ENCODE assay signal across 2 cellular contexts in the genomic region with DNA sequence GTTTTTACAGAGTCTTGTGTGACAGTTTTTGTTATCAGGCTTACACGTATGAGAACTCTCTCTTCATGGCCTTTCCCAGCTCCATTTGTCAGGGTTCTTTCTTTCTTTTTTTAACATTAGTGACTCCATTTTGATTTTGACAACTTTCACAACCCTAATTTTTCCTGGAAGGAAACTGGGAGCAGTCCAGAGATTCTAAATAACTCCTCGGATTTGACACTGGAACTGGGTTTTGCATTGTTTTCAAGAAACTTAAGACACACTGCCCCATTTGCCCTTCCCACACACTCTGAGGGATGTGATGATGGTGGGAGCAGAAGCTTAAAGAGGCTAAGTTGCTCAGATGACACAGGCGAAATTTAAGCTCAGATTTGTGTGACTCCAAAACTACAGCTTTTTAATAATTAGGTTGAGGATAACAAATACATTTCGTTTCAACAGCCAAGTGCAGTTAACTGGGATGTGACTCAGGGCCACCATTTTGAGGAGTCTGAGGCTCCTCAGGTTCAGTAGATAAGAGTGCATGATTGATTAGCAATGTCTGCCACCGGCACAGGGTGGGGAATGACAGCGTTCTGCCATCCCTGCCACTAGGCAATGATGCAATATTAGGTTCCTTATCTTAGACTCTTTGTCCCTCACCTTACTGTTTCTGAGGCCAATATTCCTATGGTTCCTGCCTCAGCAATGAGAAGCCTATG.
TF ChIP-seq lines count a peak whose summit lies in the region.

No MANE protein-coding gene starts in this region.

TF ChIP-seq in HEK293, 187 proteins besides CTCF, POLR2A, EP300 and RAD21 (continued from another document):
- no peak for TF ChIP-seq ZNF561 (tag by site-specific recombination; IDR thresholded peaks at IDR 0.05; ENCODE audit: borderline replicate concordance)
- TF ChIP-seq ZNF416 (tag by site-specific recombination; IDR thresholded peaks at IDR 0.05): no peak
- TF ChIP-seq ZNF600 (tag by site-specific recombination; IDR thresholded peaks at IDR 0.05): no peak
- TF ChIP-seq ZBTB17 (tag by site-specific recombination; IDR thresholded peaks at IDR 0.05): peak; percentile 83
- TF ChIP-seq SP3 (tag by site-specific recombination; IDR thresholded peaks at IDR 0.05): no peak
- no peak for TF ChIP-seq ZBTB21 (tag by site-specific recombination; IDR thresholded peaks at IDR 0.05)
- no peak for TF ChIP-seq ZNF398 (tag by site-specific recombination; IDR thresholded peaks at IDR 0.05)
- no peak for TF ChIP-seq MZF1 (tag by site-specific recombination; IDR thresholded peaks at IDR 0.05; ENCODE audit: borderline replicate concordance)
- TF ChIP-seq, protein P1, sequence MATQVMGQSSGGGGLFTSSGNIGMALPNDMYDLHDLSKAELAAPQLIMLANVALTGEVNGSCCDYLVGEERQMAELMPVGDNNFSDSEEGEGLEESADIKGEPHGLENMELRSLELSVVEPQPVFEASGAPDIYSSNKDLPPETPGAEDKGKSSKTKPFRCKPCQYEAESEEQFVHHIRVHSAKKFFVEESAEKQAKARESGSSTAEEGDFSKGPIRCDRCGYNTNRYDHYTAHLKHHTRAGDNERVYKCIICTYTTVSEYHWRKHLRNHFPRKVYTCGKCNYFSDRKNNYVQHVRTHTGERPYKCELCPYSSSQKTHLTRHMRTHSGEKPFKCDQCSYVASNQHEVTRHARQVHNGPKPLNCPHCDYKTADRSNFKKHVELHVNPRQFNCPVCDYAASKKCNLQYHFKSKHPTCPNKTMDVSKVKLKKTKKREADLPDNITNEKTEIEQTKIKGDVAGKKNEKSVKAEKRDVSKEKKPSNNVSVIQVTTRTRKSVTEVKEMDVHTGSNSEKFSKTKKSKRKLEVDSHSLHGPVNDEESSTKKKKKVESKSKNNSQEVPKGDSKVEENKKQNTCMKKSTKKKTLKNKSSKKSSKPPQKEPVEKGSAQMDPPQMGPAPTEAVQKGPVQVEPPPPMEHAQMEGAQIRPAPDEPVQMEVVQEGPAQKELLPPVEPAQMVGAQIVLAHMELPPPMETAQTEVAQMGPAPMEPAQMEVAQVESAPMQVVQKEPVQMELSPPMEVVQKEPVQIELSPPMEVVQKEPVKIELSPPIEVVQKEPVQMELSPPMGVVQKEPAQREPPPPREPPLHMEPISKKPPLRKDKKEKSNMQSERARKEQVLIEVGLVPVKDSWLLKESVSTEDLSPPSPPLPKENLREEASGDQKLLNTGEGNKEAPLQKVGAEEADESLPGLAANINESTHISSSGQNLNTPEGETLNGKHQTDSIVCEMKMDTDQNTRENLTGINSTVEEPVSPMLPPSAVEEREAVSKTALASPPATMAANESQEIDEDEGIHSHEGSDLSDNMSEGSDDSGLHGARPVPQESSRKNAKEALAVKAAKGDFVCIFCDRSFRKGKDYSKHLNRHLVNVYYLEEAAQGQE (tag by site-specific recombination; IDR thresholded peaks at IDR 0.05): no peak
- no peak for TF ChIP-seq ZBTB8A (tag by site-specific recombination; IDR thresholded peaks at IDR 0.05)
- no peak for TF ChIP-seq ZSCAN30 (tag by site-specific recombination; IDR thresholded peaks at IDR 0.05)
TF ChIP-seq in HEK293: peak in this region for 4.

TF ChIP-seq in WTC11, 78 proteins besides CTCF, POLR2A, EP300 and RAD21 (continued from another document):
- TF ChIP-seq, protein P2, sequence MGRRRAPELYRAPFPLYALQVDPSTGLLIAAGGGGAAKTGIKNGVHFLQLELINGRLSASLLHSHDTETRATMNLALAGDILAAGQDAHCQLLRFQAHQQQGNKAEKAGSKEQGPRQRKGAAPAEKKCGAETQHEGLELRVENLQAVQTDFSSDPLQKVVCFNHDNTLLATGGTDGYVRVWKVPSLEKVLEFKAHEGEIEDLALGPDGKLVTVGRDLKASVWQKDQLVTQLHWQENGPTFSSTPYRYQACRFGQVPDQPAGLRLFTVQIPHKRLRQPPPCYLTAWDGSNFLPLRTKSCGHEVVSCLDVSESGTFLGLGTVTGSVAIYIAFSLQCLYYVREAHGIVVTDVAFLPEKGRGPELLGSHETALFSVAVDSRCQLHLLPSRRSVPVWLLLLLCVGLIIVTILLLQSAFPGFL (CRISPR knock-in tag; IDR thresholded peaks at IDR 0.05; ENCODE audit: borderline replicate concordance): no peak
- TF ChIP-seq KAT7 (CRISPR knock-in tag; IDR thresholded peaks at IDR 0.05; ENCODE audit: borderline replicate concordance): no peak
- TF ChIP-seq, protein P3, sequence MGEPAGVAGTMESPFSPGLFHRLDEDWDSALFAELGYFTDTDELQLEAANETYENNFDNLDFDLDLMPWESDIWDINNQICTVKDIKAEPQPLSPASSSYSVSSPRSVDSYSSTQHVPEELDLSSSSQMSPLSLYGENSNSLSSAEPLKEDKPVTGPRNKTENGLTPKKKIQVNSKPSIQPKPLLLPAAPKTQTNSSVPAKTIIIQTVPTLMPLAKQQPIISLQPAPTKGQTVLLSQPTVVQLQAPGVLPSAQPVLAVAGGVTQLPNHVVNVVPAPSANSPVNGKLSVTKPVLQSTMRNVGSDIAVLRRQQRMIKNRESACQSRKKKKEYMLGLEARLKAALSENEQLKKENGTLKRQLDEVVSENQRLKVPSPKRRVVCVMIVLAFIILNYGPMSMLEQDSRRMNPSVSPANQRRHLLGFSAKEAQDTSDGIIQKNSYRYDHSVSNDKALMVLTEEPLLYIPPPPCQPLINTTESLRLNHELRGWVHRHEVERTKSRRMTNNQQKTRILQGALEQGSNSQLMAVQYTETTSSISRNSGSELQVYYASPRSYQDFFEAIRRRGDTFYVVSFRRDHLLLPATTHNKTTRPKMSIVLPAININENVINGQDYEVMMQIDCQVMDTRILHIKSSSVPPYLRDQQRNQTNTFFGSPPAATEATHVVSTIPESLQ (CRISPR knock-in tag; IDR thresholded peaks at IDR 0.05): no peak
- no peak for TF ChIP-seq SP1 (CRISPR knock-in tag; conservative IDR thresholded peaks at IDR 0.05)
- TF ChIP-seq ELF4 (CRISPR knock-in tag; IDR thresholded peaks at IDR 0.05; ENCODE audit: low read depth): no peak
- no peak for TF ChIP-seq HMGA2 (CRISPR knock-in tag; IDR thresholded peaks at IDR 0.05)
- TF ChIP-seq, protein P4, sequence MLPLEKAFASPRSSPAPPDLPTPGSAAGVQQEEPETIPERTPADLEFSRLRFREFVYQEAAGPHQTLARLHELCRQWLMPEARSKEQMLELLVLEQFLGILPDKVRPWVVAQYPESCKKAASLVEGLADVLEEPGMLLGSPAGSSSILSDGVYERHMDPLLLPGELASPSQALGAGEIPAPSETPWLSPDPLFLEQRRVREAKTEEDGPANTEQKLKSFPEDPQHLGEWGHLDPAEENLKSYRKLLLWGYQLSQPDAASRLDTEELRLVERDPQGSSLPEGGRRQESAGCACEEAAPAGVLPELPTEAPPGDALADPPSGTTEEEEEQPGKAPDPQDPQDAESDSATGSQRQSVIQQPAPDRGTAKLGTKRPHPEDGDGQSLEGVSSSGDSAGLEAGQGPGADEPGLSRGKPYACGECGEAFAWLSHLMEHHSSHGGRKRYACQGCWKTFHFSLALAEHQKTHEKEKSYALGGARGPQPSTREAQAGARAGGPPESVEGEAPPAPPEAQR (CRISPR knock-in tag; IDR thresholded peaks at IDR 0.05): no peak
- TF ChIP-seq, protein P5, sequence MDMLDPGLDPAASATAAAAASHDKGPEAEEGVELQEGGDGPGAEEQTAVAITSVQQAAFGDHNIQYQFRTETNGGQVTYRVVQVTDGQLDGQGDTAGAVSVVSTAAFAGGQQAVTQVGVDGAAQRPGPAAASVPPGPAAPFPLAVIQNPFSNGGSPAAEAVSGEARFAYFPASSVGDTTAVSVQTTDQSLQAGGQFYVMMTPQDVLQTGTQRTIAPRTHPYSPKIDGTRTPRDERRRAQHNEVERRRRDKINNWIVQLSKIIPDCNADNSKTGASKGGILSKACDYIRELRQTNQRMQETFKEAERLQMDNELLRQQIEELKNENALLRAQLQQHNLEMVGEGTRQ (CRISPR knock-in tag; IDR thresholded peaks at IDR 0.05): no peak
- no peak for TF ChIP-seq ESRRA (CRISPR knock-in tag; IDR thresholded peaks at IDR 0.05; ENCODE audit: borderline replicate concordance)
- no peak for TF ChIP-seq ZNF138 (CRISPR knock-in tag; conservative IDR thresholded peaks at IDR 0.05)
- no peak for TF ChIP-seq TCF7 (CRISPR knock-in tag; IDR thresholded peaks at IDR 0.05; ENCODE audit: low read depth)
- no peak for TF ChIP-seq FOXJ3 (CRISPR knock-in tag; IDR thresholded peaks at IDR 0.05; ENCODE audit: borderline replicate concordance)
- no peak for TF ChIP-seq GABPB1 (CRISPR knock-in tag; IDR thresholded peaks at IDR 0.05)
- TF ChIP-seq ZNF317 (CRISPR knock-in tag; IDR thresholded peaks at IDR 0.05; ENCODE audit: borderline replicate concordance, low read depth): no peak
- no peak for TF ChIP-seq ZNF232 (CRISPR knock-in tag; IDR thresholded peaks at IDR 0.05)
- TF ChIP-seq ZNF416 (CRISPR knock-in tag; IDR thresholded peaks at IDR 0.05): no peak
- TF ChIP-seq, protein P6, sequence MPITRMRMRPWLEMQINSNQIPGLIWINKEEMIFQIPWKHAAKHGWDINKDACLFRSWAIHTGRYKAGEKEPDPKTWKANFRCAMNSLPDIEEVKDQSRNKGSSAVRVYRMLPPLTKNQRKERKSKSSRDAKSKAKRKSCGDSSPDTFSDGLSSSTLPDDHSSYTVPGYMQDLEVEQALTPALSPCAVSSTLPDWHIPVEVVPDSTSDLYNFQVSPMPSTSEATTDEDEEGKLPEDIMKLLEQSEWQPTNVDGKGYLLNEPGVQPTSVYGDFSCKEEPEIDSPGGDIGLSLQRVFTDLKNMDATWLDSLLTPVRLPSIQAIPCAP (CRISPR knock-in tag; IDR thresholded peaks at IDR 0.05): no peak
